8 cellular contexts compared by ENCODE assay signal in genomic region chr3:179450321-179450720, GRCh38. TPM values are rescaled to one million over a fixed set of nuclear protein-coding genes. Genes with fewer than 3 reads are reported as not detected.
DNase-seq lines count a peak whose midpoint lies in the region; ATAC-seq and TF ChIP-seq lines count a peak whose summit lies in the region.

No MANE protein-coding gene starts in this region.

- no peak for TF ChIP-seq CTCF in cardiac muscle cell (IDR thresholded peaks at IDR 0.05; ENCODE audit: low read depth, low read length)
- TF ChIP-seq CTCF in activated B cell treated with CpG ODN at 0.5 μM for 24 hours (IDR thresholded peaks at IDR 0.05), result no peak

- H3K4me3 ChIP-seq in cardiac muscle cell, result peak overlapping the region; percentile 77
- peak overlapping the region; percentile 76 for H3K4me3 ChIP-seq in iPS-18c (ENCODE audit: insufficient read depth, low read depth, low read length)
- peak overlapping the region; percentile 75 for H3K4me3 ChIP-seq in thymus (ENCODE audit: low read length)

- H3K36me3 ChIP-seq in cardiac muscle cell (no peaks in the 10 kb centered on the region), thymus (ENCODE audit: control insufficient read depth, insufficient read depth) (no peaks in the 10 kb centered on the region)

- peak overlapping the region; percentile 86 for H3K27ac Mint-ChIP-seq in activated B cell treated with CpG ODN at 0.5 μM for 24 hours

- H3K4me3 Mint-ChIP-seq in activated B cell treated with CpG ODN at 0.5 μM for 24 hours, result peak overlapping the region; percentile 90

- H3K36me3 Mint-ChIP-seq in activated B cell treated with CpG ODN at 0.5 μM for 24 hours (ENCODE audit: low read depth), result peaks cover 18% of the 10 kb centered on the region

- DNase-seq in cardiac muscle cell (ENCODE audit: low read depth in 1 of 2, low spot score in 1 of 2), result peak in 1 of 2 donors; percentile 32
- DNase-seq in Right ventricle myocardium superior, result no peak
- DNase-seq in activated B cell treated with CpG ODN at 0.5 μM for 24 hours, result no peak
- DNase-seq in germinal center (ENCODE audit: low spot score), result no peak
- no peak for DNase-seq in stimulated activated CD4-positive, alpha-beta T cell treated with anti-CD3 and anti-CD28 coated beads, Interleukin-2, amount 100 ng/mL, for 48 hours

- H3K9me3 ChIP-seq in cardiac muscle cell (ENCODE audit: low read depth) (no peaks in the 10 kb centered on the region), iPS-18c (ENCODE audit: control insufficient read depth, insufficient read depth, low read length) (no peaks in the 10 kb centered on the region), thymus (ENCODE audit: control insufficient read depth) (no peaks in the 10 kb centered on the region)

- ATAC-seq in Right ventricle myocardium superior (ENCODE audit: poor library complexity) (no peak), activated B cell treated with CpG ODN at 0.5 μM for 24 hours (ENCODE audit: low read depth) (no peak), HG02678 (IDR thresholded peaks at IDR 0.05; ENCODE audit: unreplicated experiment) (no peak)

- intact Hi-C loops in Right ventricle myocardium superior (cut with DNase I) (no loop called here), activated B cell treated with CpG ODN at 0.5 μM for 24 hours (cut with micrococcal nuclease) (loop anchor here (2.0 to 5.0 kb wide), 6 partner anchors 18 to 304 kb away; partner anchors contain the start of genes ACTL6A, MFN1 and USP13)

- H3K27ac ChIP-seq in cardiac muscle cell (peak overlapping the region; percentile 90), thymus (ENCODE audit: low read depth) (no peak overlapping the region)

- H3K9me3 Mint-ChIP-seq in activated B cell treated with CpG ODN at 0.5 μM for 24 hours, result no peaks in the 10 kb centered on the region

- POLR2A ChIA-PET in activated B cell treated with CpG ODN at 0.5 μM for 24 hours (lab: Charles Lee), result interaction anchor here (1.0 to 2.3 kb wide), 5 partner anchors 11 to 301 kb away, joined by 3 to 8 read pairs (median 4); partner anchors contain the start of genes ACTL6A and PIK3CA

- H3K4me1 ChIP-seq in cardiac muscle cell (ENCODE audit: low read depth) (peaks cover 28% of the 10 kb centered on the region), thymus (ENCODE audit: control insufficient read depth, insufficient read depth, low read length) (peaks cover 8% of the 10 kb centered on the region)

- no peaks in the 10 kb centered on the region for H3K27me3 Mint-ChIP-seq in activated B cell treated with CpG ODN at 0.5 μM for 24 hours

- 2% methylated on average over 10 of the region's 10 CpGs for WGBS in thymus

- CTCF ChIA-PET in activated B cell treated with CpG ODN at 0.5 μM for 24 hours (lab: Charles Lee), result no interaction called here

- H3K27me3 ChIP-seq in cardiac muscle cell (no peaks in the 10 kb centered on the region), thymus (ENCODE audit: control insufficient read depth, insufficient read depth) (no peaks in the 10 kb centered on the region)

- H3K4me1 Mint-ChIP-seq in activated B cell treated with CpG ODN at 0.5 μM for 24 hours, result peaks cover 37% of the 10 kb centered on the region

RNA-seq across cellular contexts. Expression of gene GNB4, which starts 0.9 kb away (rescaled TPM):
- 19.9 and 26.7 TPM in 2 replicates for total RNA-seq in cardiac muscle cell
- polyA plus RNA-seq in cardiac muscle cell, result 18.4 and 29.6 TPM in 2 replicates
- 13.6 TPM for total RNA-seq in Right ventricle myocardium superior
- total RNA-seq in activated B cell treated with CpG ODN at 0.5 μM for 24 hours, result 18.0 and 22.7 TPM in 2 replicates
- 7.4 TPM for polyA plus RNA-seq in thymus
